In the genomic region with DNA sequence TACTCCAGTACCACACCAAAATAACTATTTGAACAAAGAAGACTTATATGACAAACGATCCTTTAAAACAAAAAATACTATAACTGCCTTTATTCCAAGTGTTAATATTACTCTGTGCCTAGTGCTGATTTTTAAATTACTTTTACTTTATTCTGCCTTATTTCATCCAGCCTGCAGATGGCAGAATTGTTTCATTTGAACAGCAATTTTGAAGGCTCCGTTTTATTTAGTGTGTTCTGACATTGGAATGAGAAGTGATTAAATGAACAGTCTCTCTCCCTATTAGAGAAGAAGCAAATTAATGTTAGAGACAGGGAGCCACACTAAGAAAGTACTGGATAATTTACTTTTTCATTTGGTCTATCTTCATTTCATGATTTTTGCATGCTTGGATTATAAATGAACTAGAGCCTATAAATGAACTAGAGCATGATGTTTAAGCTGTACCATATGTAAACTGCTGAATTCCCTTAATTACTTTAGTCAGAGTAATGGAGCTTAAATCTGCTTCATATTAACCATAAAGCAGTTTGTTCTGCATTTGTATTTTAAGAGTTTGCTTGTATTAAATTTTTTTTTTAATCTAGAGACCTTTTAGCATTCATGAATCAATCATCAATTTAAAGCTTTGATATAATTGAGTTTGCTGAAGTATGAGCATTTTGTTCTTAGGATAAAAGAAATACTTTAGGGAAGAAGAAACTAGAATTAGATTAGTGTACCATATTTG, we compare ENCODE assay signal across 8 cellular contexts. TPM values are rescaled to one million over a fixed set of nuclear protein-coding genes. Genes with fewer than 3 reads are reported as not detected.
A peak's percentile ranks its signal among the peaks of the same experiment; 100 is the strongest.
DNase-seq lines count a peak whose midpoint lies in the region; ATAC-seq and TF ChIP-seq lines count a peak whose summit lies in the region.

No MANE protein-coding gene starts in this region.

- H3K4me1 ChIP-seq in GM23338 (ENCODE audit: insufficient read depth) (peaks cover 14% of the 10 kb centered on the region), upper lobe of right lung (peaks cover 31% of the 10 kb centered on the region)

- no peaks in the 10 kb centered on the region for H3K36me3 Mint-ChIP-seq in GM23338 (ENCODE audit: low read depth)

- H3K27ac ChIP-seq in GM23338 (ENCODE audit: low read depth): no peak overlapping the region
- no peak overlapping the region for H3K27ac ChIP-seq in brain microvascular endothelial cell
- no peak overlapping the region for H3K27ac ChIP-seq in upper lobe of right lung

- DNase-seq in COR-L47 (lab: John Stamatoyannopoulos, UW): peak; percentile 42
- DNase-seq in GM23338 (ENCODE audit: low spot score): peak; percentile 58
- peak; percentile 59 for DNase-seq in NCI-H748 treated with DMSO at 0.1 percent for 48 hours (lab: John Stamatoyannopoulos, UW)
- DNase-seq in brain microvascular endothelial cell: peak; percentile 24
- DNase-seq in kidney glomerular epithelial cell (lab: John Stamatoyannopoulos, UW): peak; percentile 58
- DNase-seq in upper lobe of right lung: no peak
- no peak for DNase-seq in activated CD8-positive, alpha-beta memory T cell treated with anti-CD3 and anti-CD28 coated beads, Interleukin-2, amount 50 U/mL, for 4 hours

- no peaks in the 10 kb centered on the region for H3K9me3 ChIP-seq in upper lobe of right lung

- H2AFZ ChIP-seq in GM23338: no peak overlapping the region

- H3K4me1 Mint-ChIP-seq in GM23338: peaks cover 24% of the 10 kb centered on the region

- TF ChIP-seq CTCF in GM23338 (conservative IDR thresholded peaks at IDR 0.05; ENCODE audit: low read depth in 2 of 2) (peak; percentile 65 to 93), brain microvascular endothelial cell (IDR thresholded peaks at IDR 0.05; ENCODE audit: low read depth, low read length, missing control alignments) (peak; percentile 49), upper lobe of right lung (IDR thresholded peaks at IDR 0.05) (peak; percentile 70)

- H3K4me3 Mint-ChIP-seq in GM23338: no peak overlapping the region

- peaks cover 14% of the 10 kb centered on the region; the same call in 1 of the 2 replicates for H4K20me1 ChIP-seq in GM23338 (replicated peaks; ENCODE audit: insufficient read depth)

- peaks cover 94% of the 10 kb centered on the region for H3K79me2 ChIP-seq in GM23338 (replicated peaks; ENCODE audit: insufficient read depth)

- H3K4me3 ChIP-seq in GM23338 (no peak overlapping the region), brain microvascular endothelial cell (ENCODE audit: low read depth, low read length) (no peak overlapping the region), upper lobe of right lung (no peak overlapping the region)

- no peak overlapping the region for H3K4me2 ChIP-seq in GM23338

- H3K27me3 Mint-ChIP-seq in GM23338 (ENCODE audit: insufficient read depth, low read depth, poor library complexity): peaks cover 4% of the 10 kb centered on the region

- ATAC-seq in GM23338 (no peak), upper lobe of right lung (peak; percentile 81), HG03520 (IDR thresholded peaks at IDR 0.05; ENCODE audit: unreplicated experiment) (no peak)

- in situ Hi-C loops in brain microvascular endothelial cell (cut with HindIII; ENCODE audit: low pct_ligation_motif_present, low sequenced_read_pairs): loop anchor here (25.0 kb wide), 1 partner anchor 461 kb away; no protein-coding TSS in a partner anchor

- no peaks in the 10 kb centered on the region for H3K9me3 Mint-ChIP-seq in GM23338

- intact Hi-C loops in upper lobe of right lung (cut with DNase I): loop anchor here (5.0 kb wide), 1 partner anchor 466 kb away; no protein-coding TSS in a partner anchor

- H3K27me3 ChIP-seq in GM23338 (ENCODE audit: insufficient read depth): no peaks in the 10 kb centered on the region
- no peaks in the 10 kb centered on the region for H3K27me3 ChIP-seq in brain microvascular endothelial cell (replicated peaks)
- H3K27me3 ChIP-seq in upper lobe of right lung: no peaks in the 10 kb centered on the region

- H3K27ac Mint-ChIP-seq in GM23338: no peak overlapping the region

- H3K36me3 ChIP-seq in GM23338 (ENCODE audit: insufficient read depth) (no peaks in the 10 kb centered on the region), brain microvascular endothelial cell (replicated peaks) (no peaks in the 10 kb centered on the region), upper lobe of right lung (peaks cover 2% of the 10 kb centered on the region)

- no peaks in the 10 kb centered on the region for H3F3A ChIP-seq in GM23338 (replicated peaks; ENCODE audit: low read depth)

- H3K9me2 ChIP-seq in GM23338 (ENCODE audit: insufficient read depth): no peaks in the 10 kb centered on the region

TF ChIP-seq in GM23338, 12 proteins besides CTCF, POLR2A, EP300 and RAD21:
- TF ChIP-seq EZH2phosphoT487 (IDR thresholded peaks at IDR 0.05; ENCODE audit: unreplicated experiment): no peak
TF ChIP-seq in GM23338: peak in this region for 0.

RNA-seq across cellular contexts. Expression of gene PDHX, which starts 9.8 kb away (rescaled TPM):
- 36.9 and 38.3 TPM in 2 replicates for total RNA-seq in GM23338 (2014; rRNA removed; shearing (Covaris generic))
- 29.5 and 40.2 TPM in 2 replicates for polyA plus RNA-seq in GM23338 (2016; fragmentation: Nextera tagmentation; extraction: Ambion mirVana)
- 40.8 TPM for total RNA-seq in upper lobe of right lung

RNA-seq across cellular contexts. Expression of gene APIP, which starts 10.1 kb away (rescaled TPM):
- 35.7 and 37.5 TPM in 2 replicates for total RNA-seq in GM23338 (2014; rRNA removed; shearing (Covaris generic))
- polyA plus RNA-seq in GM23338 (2016; fragmentation: Nextera tagmentation; extraction: Ambion mirVana): 42.9 and 50.3 TPM in 2 replicates
- 26.5 TPM for total RNA-seq in upper lobe of right lung

Comparison
In these comparisons a context has a peak if more than half of its experiments do, and no peak if none do; other contexts are left out.
1. DNase-seq: peak in COR-L47 (single experiment), GM23338 (single experiment), NCI-H748 treated with DMSO at 0.1 percent for 48 hours (single experiment), brain microvascular endothelial cell (single experiment) and kidney glomerular epithelial cell (single experiment); none in upper lobe of right lung (single experiment) and activated CD8-positive, alpha-beta memory T cell treated with anti-CD3 and anti-CD28 coated beads, Interleukin-2, amount 50 U/mL, for 4 hours (single experiment).
2. Peak in every context shown above with its lines, with median percentiles within 50 percentile points of each other: CTCF ChIP-seq.